19 cellular contexts compared by ENCODE assay signal in genomic region chr1:2559509-2560298, GRCh38. TPM values are rescaled to one million over a fixed set of nuclear protein-coding genes. Genes with fewer than 3 reads are reported as not detected.
DNase-seq lines count a peak whose midpoint lies in the region; ATAC-seq, FAIRE-seq and TF ChIP-seq lines count a peak whose summit lies in the region.
"Had no signal": no experiment of that assay in that cellular context is flagged by ENCODE, and none has a peak within 500 bp of the region (broad histone marks: within the 10 kb centered on the region; RNA-seq: fewer than 3 reads in every experiment).

No MANE protein-coding gene starts in this region.

- no peak for ATAC-seq in stimulated activated naive CD8-positive, alpha-beta T cell treated with anti-CD3 and anti-CD28 coated beads, Interleukin-15, amount 100 ng/mL, for 72 hours
- no peak for ATAC-seq in stimulated activated naive CD8-positive, alpha-beta T cell treated with anti-CD3 and anti-CD28 coated beads, Interleukin-15, Interleukin-2, amounts not matched to agents 100 U/mL and 50 U/mL, for 24 hours
- ATAC-seq in T-helper 17 cell (no peak), HepG2 (no peak)
- ATAC-seq: Panc1 had no signal

- in situ Hi-C loops in HepG2 (cut with HindIII; ENCODE audit: extremely low pct_ligation_motif_present, low pct_unique_long_range_greater_than_20kb): no loop called here

- no peak overlapping the region for H3K9ac ChIP-seq in HepG2 (ENCODE audit: insufficient read depth, low read depth, low read length)

- peaks cover 25% of the 10 kb centered on the region for H3K4me1 ChIP-seq in HepG2 (ENCODE audit: insufficient read depth, low read length)

- no peaks in the 10 kb centered on the region; a peak in 1 of 5 replicates for H3K36me3 ChIP-seq in HepG2 (replicated peaks in 1 of 2; ENCODE audit: control insufficient read depth in 1 of 2, insufficient read depth in 2 of 2, low read length in 2 of 2)

- H3K27ac ChIP-seq in HepG2 (ENCODE audit: extremely low read length, insufficient read depth, low read length): no peak overlapping the region
- no peak overlapping the region for H3K27ac ChIP-seq in caudate nucleus (ENCODE audit: low read depth, low read length)
- H3K27ac ChIP-seq: C4-2B had no signal

- CTCF ChIA-PET in HepG2 (lab: Yijun Ruan, JAX; ENCODE audit: low intra/inter-chr PET ratio, low total read pairs): no interaction called here

- 0 out of 2 replicates have a peak, but pooled peaks cover 4% of the 10 kb centered on the region for H4K20me1 ChIP-seq in HepG2 (ENCODE audit: insufficient read depth, low read length)

- no peak for FAIRE-seq in HepG2 (lab: Jason Lieb, UNC)

- no peak for TF ChIP-seq RAD21 in HepG2 (CRISPR knock-in tag; IDR thresholded peaks at IDR 0.05)

- H3K27ac Mint-ChIP-seq in stimulated activated naive CD8-positive, alpha-beta T cell treated with anti-CD3 and anti-CD28 coated beads, Interleukin-15, amount 100 ng/mL, for 72 hours: peak overlapping the region; percentile 42 to 69
- peak overlapping the region; percentile 4 for H3K27ac Mint-ChIP-seq in T-helper 17 cell

- POLR2A ChIA-PET in HepG2 (lab: Yijun Ruan, JAX): interaction anchor here (2.2 kb wide), 1 partner anchor 14 kb away, joined by 8 read pairs; no protein-coding TSS in a partner anchor

- no peak for TF ChIP-seq EP300 in HepG2 (IDR thresholded peaks at IDR 0.05; ENCODE audit: low read depth in 2 of 2, low read length in 2 of 2)
- TF ChIP-seq EP300 in HepG2 (CRISPR knock-in tag; IDR thresholded peaks at IDR 0.05; ENCODE audit: borderline replicate concordance): no peak

- H3K36me3 Mint-ChIP-seq in T-helper 17 cell (ENCODE audit: low read depth): peaks cover 8% of the 10 kb centered on the region

- H3K9me3 Mint-ChIP-seq in stimulated activated naive CD8-positive, alpha-beta T cell treated with anti-CD3 and anti-CD28 coated beads, Interleukin-15, amount 100 ng/mL, for 72 hours: no peaks in the 10 kb centered on the region

- intact Hi-C loops in HepG2 (cut with micrococcal nuclease; ENCODE audit: unreplicated experiment): loop anchor here (5.0 kb wide), 1 partner anchor 73 kb away; the partner anchor contains the start of gene MMEL1

- TF ChIP-seq CTCF in HepG2 (CRISPR knock-in tag; IDR thresholded peaks at IDR 0.05): no peak

- WGBS in HepG2 (ENCODE audit: low lambda C conversion rate): 85% methylated on average over 15 of the region's 35 CpGs

- H3K79me2 ChIP-seq in HepG2 (ENCODE audit: insufficient read depth, low read length): no peaks in the 10 kb centered on the region

- no peak for TF ChIP-seq POLR2A in HepG2 (IDR thresholded peaks at IDR 0.05; ENCODE audit: insufficient read depth in 1 of 2, low read depth in 2 of 2, low read length in 2 of 2)
- no peak for TF ChIP-seq POLR2A in erythroblast (IDR thresholded peaks at IDR 0.05; ENCODE audit: low read length)

- DNase-seq in stimulated activated naive CD8-positive, alpha-beta T cell treated with anti-CD3 and anti-CD28 coated beads, Interleukin-15, amount 100 ng/mL, for 72 hours: no peak
- DNase-seq in stimulated activated naive CD8-positive, alpha-beta T cell treated with anti-CD3 and anti-CD28 coated beads, Interleukin-15, Interleukin-2, amounts not matched to agents 100 U/mL and 50 U/mL, for 24 hours: no peak
- DNase-seq in T-helper 17 cell: no peak
- DNase-seq in HepG2 (ENCODE audit: low spot score): no peak
- no peak for DNase-seq in activated CD4-positive, CD25-positive, alpha-beta regulatory T cell (lab: John Stamatoyannopoulos, UW)
- no peak for DNase-seq in NOMO-1 treated with dmso at 0.1 percent for 144 hours (lab: John Stamatoyannopoulos, UW; ENCODE audit: unreplicated experiment)
- DNase-seq in caudate nucleus (lab: John Stamatoyannopoulos, UW): no peak
- no peak for DNase-seq in erythroblast (lab: John Stamatoyannopoulos, UW)
- DNase-seq: COR-L47, GDM1, GOT3, NCI-H1417 treated with DMSO at 0.1 percent for 48 hours, NCI-H187 treated with DMSO at 0.1 percent for 48 hours, NCI-H2227 treated with DMSO at 0.1 percent for 48 hours, NCI-H510A treated with DMSO at 0.1 percent for 48 hours had no signal

- no peak overlapping the region for H2AFZ ChIP-seq in HepG2 (ENCODE audit: low read length)

- H3K27me3 ChIP-seq in HepG2 (ENCODE audit: control insufficient read depth in 1 of 2, insufficient read depth in 2 of 2, low read length in 2 of 2): no peaks in the 10 kb centered on the region; a peak in 1 of 5 replicates

- H3K4me3 Mint-ChIP-seq in stimulated activated naive CD8-positive, alpha-beta T cell treated with anti-CD3 and anti-CD28 coated beads, Interleukin-15, amount 100 ng/mL, for 72 hours: peak overlapping the region in 1 of 2 donors; percentile 33
- H3K4me3 Mint-ChIP-seq in T-helper 17 cell: peak overlapping the region; percentile 53

- no peaks in the 10 kb centered on the region for H3K9me3 ChIP-seq in T-helper 17 cell (ENCODE audit: control insufficient read depth, low read length, poor library complexity, severe bottlenecking)
- H3K9me3 ChIP-seq in HepG2 (ENCODE audit: low read length): no peaks in the 10 kb centered on the region

- no TSS peak for BruUV-seq in HepG2 (replicated peaks; lab: Mats Ljungman, UMichigan)

- H3K27me3 Mint-ChIP-seq in stimulated activated naive CD8-positive, alpha-beta T cell treated with anti-CD3 and anti-CD28 coated beads, Interleukin-15, amount 100 ng/mL, for 72 hours: no peaks in the 10 kb centered on the region
- no peaks in the 10 kb centered on the region for H3K27me3 Mint-ChIP-seq in T-helper 17 cell

- H3K4me2 ChIP-seq in HepG2 (ENCODE audit: low read depth, low read length): no peak overlapping the region

- H3K4me1 Mint-ChIP-seq in stimulated activated naive CD8-positive, alpha-beta T cell treated with anti-CD3 and anti-CD28 coated beads, Interleukin-15, amount 100 ng/mL, for 72 hours: peaks cover 74% of the 10 kb centered on the region
- H3K4me1 Mint-ChIP-seq in T-helper 17 cell: peaks cover 23% of the 10 kb centered on the region

- no peak overlapping the region for H3K4me3 ChIP-seq in HepG2 (replicated peaks in 1 of 3; ENCODE audit: insufficient read depth in 1 of 3, low read depth in 2 of 3, low read length in 3 of 3)

RNA-seq across cellular contexts. Expression of gene TNFRSF14, which starts 3.5 kb away (rescaled TPM):
- total RNA-seq in T-helper 17 cell: 100 to 1,000 TPM; 179 to 212 TPM
- 6.2 and 11.9 TPM in 2 replicates for total RNA-seq in HepG2 (2016; rRNA removed; fragmentation: Illumina TruSeq; extraction: Trizol)
- total RNA-seq in HepG2 (2016; cell fraction: cytosol; rRNA removed; fragmentation: Illumina TruSeq; extraction: Trizol; ENCODE audit: low read depth): 7.1 and 8.0 TPM in 2 replicates
- total RNA-seq in HepG2 (2016; cell fraction: insoluble cytoplasmic fraction; rRNA removed; fragmentation: Illumina TruSeq; extraction: Trizol): 5.5 and 13.2 TPM in 2 replicates
- 10.5 and 12.4 TPM in 2 replicates for total RNA-seq in HepG2 (2016; cell fraction: membrane; rRNA removed; fragmentation: Illumina TruSeq; extraction: Trizol)
- total RNA-seq in HepG2 (2016; cell fraction: nucleus; rRNA removed; fragmentation: Illumina TruSeq; extraction: Trizol): 11.2 and 11.3 TPM in 2 replicates
- 49.9 and 70.7 TPM in 2 replicates for polyA plus RNA-seq in HepG2 (2011; rRNA removed)
- polyA plus RNA-seq in HepG2 (2011; cell fraction: cytosol; rRNA removed): 24.2 and 35.1 TPM in 2 replicates
- polyA plus RNA-seq in HepG2 (2011; cell fraction: nucleus; rRNA removed): 534 and 601 TPM in 2 replicates
- polyA plus RNA-seq in HepG2 (2012): 20.3 and 22.1 TPM in 2 replicates
- 6.2 and 6.4 TPM in 2 replicates for polyA plus RNA-seq in HepG2 (2016; cell fraction: cytosol; fragmentation: Illumina TruSeq; extraction: Trizol; ENCODE audit: low read depth)
- polyA plus RNA-seq in HepG2 (2016; cell fraction: insoluble cytoplasmic fraction; fragmentation: Illumina TruSeq; extraction: Trizol; ENCODE audit: low read depth): 5.6 and 7.2 TPM in 2 replicates
- 9.0 and 10.4 TPM in 2 replicates for polyA plus RNA-seq in HepG2 (2016; cell fraction: membrane; fragmentation: Illumina TruSeq; extraction: Trizol; ENCODE audit: low read depth)
- 35.7 and 39.2 TPM in 2 replicates for polyA plus RNA-seq in HepG2 (2016; cell fraction: nucleus; fragmentation: Illumina TruSeq; extraction: Trizol; ENCODE audit: insufficient read depth, low read depth)
- 0.61 and 40.6 TPM in 2 replicates for polyA minus RNA-seq in HepG2 (2011; rRNA and poly(A)+ RNA removed; ENCODE audit: low replicate concordance)
- 12.6 and 13.8 TPM in 2 replicates for polyA minus RNA-seq in HepG2 (2011; cell fraction: cytosol; rRNA and poly(A)+ RNA removed)
- 32.2 and 34.3 TPM in 2 replicates for polyA minus RNA-seq in HepG2 (2011; cell fraction: nucleus; rRNA and poly(A)+ RNA removed)

RNA-seq across cellular contexts. Expression of gene PRXL2B, which starts 26.9 kb away (rescaled TPM):
- total RNA-seq in T-helper 17 cell (10 to 100 TPM; 17.6 to 18.5 TPM), HepG2 (2016; rRNA removed; fragmentation: Illumina TruSeq; extraction: Trizol) (14.1 and 16.8 TPM in 2 replicates)
- total RNA-seq in HepG2 (2016; cell fraction: cytosol; rRNA removed; fragmentation: Illumina TruSeq; extraction: Trizol; ENCODE audit: low read depth): 3.3 and 4.6 TPM in 2 replicates
- total RNA-seq in HepG2 (2016; cell fraction: insoluble cytoplasmic fraction; rRNA removed; fragmentation: Illumina TruSeq; extraction: Trizol): 14.4 and 15.6 TPM in 2 replicates
- 9.8 and 9.9 TPM in 2 replicates for total RNA-seq in HepG2 (2016; cell fraction: membrane; rRNA removed; fragmentation: Illumina TruSeq; extraction: Trizol)
- total RNA-seq in HepG2 (2016; cell fraction: nucleus; rRNA removed; fragmentation: Illumina TruSeq; extraction: Trizol): 8.9 and 10.7 TPM in 2 replicates
- 22.1 and 29.5 TPM in 2 replicates for polyA plus RNA-seq in HepG2 (2011; rRNA removed)
- 24.7 and 29.1 TPM in 2 replicates for polyA plus RNA-seq in HepG2 (2011; cell fraction: cytosol; rRNA removed)
- 72.9 and 75.2 TPM in 2 replicates for polyA plus RNA-seq in HepG2 (2011; cell fraction: nucleus; rRNA removed)
- 22.4 and 26.9 TPM in 2 replicates for polyA plus RNA-seq in HepG2 (2012)
- 4.6 and 4.8 TPM in 2 replicates for polyA plus RNA-seq in HepG2 (2016; cell fraction: cytosol; fragmentation: Illumina TruSeq; extraction: Trizol; ENCODE audit: low read depth)
- polyA plus RNA-seq in HepG2 (2016; cell fraction: insoluble cytoplasmic fraction; fragmentation: Illumina TruSeq; extraction: Trizol; ENCODE audit: low read depth): 20.7 and 24.0 TPM in 2 replicates
- 11.7 and 12.0 TPM in 2 replicates for polyA plus RNA-seq in HepG2 (2016; cell fraction: membrane; fragmentation: Illumina TruSeq; extraction: Trizol; ENCODE audit: low read depth)
- polyA plus RNA-seq in HepG2 (2016; cell fraction: nucleus; fragmentation: Illumina TruSeq; extraction: Trizol; ENCODE audit: insufficient read depth, low read depth): 24.3 and 25.8 TPM in 2 replicates
- polyA minus RNA-seq in HepG2 (2011; rRNA and poly(A)+ RNA removed; ENCODE audit: low replicate concordance): 3.8 and 32.9 TPM in 2 replicates
- polyA minus RNA-seq in HepG2 (2011; cell fraction: cytosol; rRNA and poly(A)+ RNA removed): 16.2 and 16.4 TPM in 2 replicates
- polyA minus RNA-seq in HepG2 (2011; cell fraction: nucleus; rRNA and poly(A)+ RNA removed): 5.8 and 7.5 TPM in 2 replicates

RNA-seq across cellular contexts. Expression of gene HES5, which starts 29.6 kb away (rescaled TPM):
- total RNA-seq in T-helper 17 cell (not detected), HepG2 (2016; rRNA removed; fragmentation: Illumina TruSeq; extraction: Trizol) (not detected in 2 replicates)
- total RNA-seq in HepG2 (2016; cell fraction: cytosol; rRNA removed; fragmentation: Illumina TruSeq; extraction: Trizol; ENCODE audit: low read depth): not detected in 2 replicates
- not detected in 2 replicates for total RNA-seq in HepG2 (2016; cell fraction: insoluble cytoplasmic fraction; rRNA removed; fragmentation: Illumina TruSeq; extraction: Trizol)
- not detected in 2 replicates for total RNA-seq in HepG2 (2016; cell fraction: membrane; rRNA removed; fragmentation: Illumina TruSeq; extraction: Trizol)
- total RNA-seq in HepG2 (2016; cell fraction: nucleus; rRNA removed; fragmentation: Illumina TruSeq; extraction: Trizol): not detected in 2 replicates
- 0.05 TPM in 1 of 2 replicates, not detected in the other for polyA plus RNA-seq in HepG2 (2011; rRNA removed)
- polyA plus RNA-seq in HepG2 (2011; cell fraction: cytosol; rRNA removed): not detected in 2 replicates
- polyA plus RNA-seq in HepG2 (2011; cell fraction: nucleus; rRNA removed): not detected in 2 replicates
- polyA plus RNA-seq in HepG2 (2012): not detected in 2 replicates
- not detected in 2 replicates for polyA plus RNA-seq in HepG2 (2016; cell fraction: cytosol; fragmentation: Illumina TruSeq; extraction: Trizol; ENCODE audit: low read depth)
- polyA plus RNA-seq in HepG2 (2016; cell fraction: insoluble cytoplasmic fraction; fragmentation: Illumina TruSeq; extraction: Trizol; ENCODE audit: low read depth): not detected in 2 replicates
- not detected in 2 replicates for polyA plus RNA-seq in HepG2 (2016; cell fraction: membrane; fragmentation: Illumina TruSeq; extraction: Trizol; ENCODE audit: low read depth)
- polyA plus RNA-seq in HepG2 (2016; cell fraction: nucleus; fragmentation: Illumina TruSeq; extraction: Trizol; ENCODE audit: insufficient read depth, low read depth): not detected in 2 replicates
- not detected in 2 replicates for polyA minus RNA-seq in HepG2 (2011; rRNA and poly(A)+ RNA removed; ENCODE audit: low replicate concordance)
- not detected in 2 replicates for polyA minus RNA-seq in HepG2 (2011; cell fraction: cytosol; rRNA and poly(A)+ RNA removed)
- not detected in 2 replicates for polyA minus RNA-seq in HepG2 (2011; cell fraction: nucleus; rRNA and poly(A)+ RNA removed)
- total RNA-seq: Daoy, M059J had no signal

RNA-seq across cellular contexts. Expression of gene PANK4, which starts 33.3 kb away (rescaled TPM):
- total RNA-seq in T-helper 17 cell (10 to 100 TPM; 47.9 to 53.5 TPM), HepG2 (2016; rRNA removed; fragmentation: Illumina TruSeq; extraction: Trizol) (9.2 and 19.3 TPM in 2 replicates)
- 15.2 and 19.7 TPM in 2 replicates for total RNA-seq in HepG2 (2016; cell fraction: cytosol; rRNA removed; fragmentation: Illumina TruSeq; extraction: Trizol; ENCODE audit: low read depth)
- 9.5 and 17.6 TPM in 2 replicates for total RNA-seq in HepG2 (2016; cell fraction: insoluble cytoplasmic fraction; rRNA removed; fragmentation: Illumina TruSeq; extraction: Trizol)
- total RNA-seq in HepG2 (2016; cell fraction: membrane; rRNA removed; fragmentation: Illumina TruSeq; extraction: Trizol): 5.3 and 5.7 TPM in 2 replicates
- total RNA-seq in HepG2 (2016; cell fraction: nucleus; rRNA removed; fragmentation: Illumina TruSeq; extraction: Trizol): 19.2 TPM in 2 replicates
- 17.2 and 17.4 TPM in 2 replicates for polyA plus RNA-seq in HepG2 (2011; rRNA removed)
- 7.9 and 10.5 TPM in 2 replicates for polyA plus RNA-seq in HepG2 (2011; cell fraction: cytosol; rRNA removed)
- polyA plus RNA-seq in HepG2 (2011; cell fraction: nucleus; rRNA removed): 84.3 and 91.7 TPM in 2 replicates
- 11.1 and 12.3 TPM in 2 replicates for polyA plus RNA-seq in HepG2 (2012)
- polyA plus RNA-seq in HepG2 (2016; cell fraction: cytosol; fragmentation: Illumina TruSeq; extraction: Trizol; ENCODE audit: low read depth): 0.83 and 1.3 TPM in 2 replicates
- polyA plus RNA-seq in HepG2 (2016; cell fraction: insoluble cytoplasmic fraction; fragmentation: Illumina TruSeq; extraction: Trizol; ENCODE audit: low read depth): 6.9 and 9.3 TPM in 2 replicates
- polyA plus RNA-seq in HepG2 (2016; cell fraction: membrane; fragmentation: Illumina TruSeq; extraction: Trizol; ENCODE audit: low read depth): 1.5 and 2.2 TPM in 2 replicates
- 33.9 and 43.9 TPM in 2 replicates for polyA plus RNA-seq in HepG2 (2016; cell fraction: nucleus; fragmentation: Illumina TruSeq; extraction: Trizol; ENCODE audit: insufficient read depth, low read depth)
- 27.8 and 43.6 TPM in 2 replicates for polyA minus RNA-seq in HepG2 (2011; rRNA and poly(A)+ RNA removed; ENCODE audit: low replicate concordance)
- 14.8 and 18.2 TPM in 2 replicates for polyA minus RNA-seq in HepG2 (2011; cell fraction: cytosol; rRNA and poly(A)+ RNA removed)
- polyA minus RNA-seq in HepG2 (2011; cell fraction: nucleus; rRNA and poly(A)+ RNA removed): 56.7 and 65.1 TPM in 2 replicates

Comparison
In these comparisons a context has a peak if more than half of its experiments do, and no peak if none do; other contexts are left out.
1. RNA of gene TNFRSF14, which starts 3.5 kb away (total RNA-seq): 179 to 212 TPM in T-helper 17 cell; 5.5 to 13.2 TPM in HepG2; every median in the first group is over 10 times any median in the second.